In genomic region chr9:14993061-14993800, GRCh38 we compare ENCODE assay signal across 8 cellular contexts.
DNase-seq lines count a peak whose midpoint lies in the region; ATAC-seq and TF ChIP-seq lines count a peak whose summit lies in the region.

No MANE protein-coding gene starts in this region.

- H3K9me3 ChIP-seq in colonic mucosa = no peaks in the 10 kb centered on the region
- H3K9me3 ChIP-seq in skeletal muscle tissue (ENCODE audit: control insufficient read depth in 3 of 3, low read length in 3 of 3) = no peaks in the 10 kb centered on the region

- DNase-seq in Daoy (ENCODE audit: low read depth) = peak; percentile 77
- DNase-seq in NCI-H146 (lab: John Stamatoyannopoulos, UW) = peak; percentile 82
- no peak for DNase-seq in activated B cell treated with CpG ODN at 0.5 μM for 24 hours
- peak; percentile 84 for DNase-seq in colonic mucosa
- DNase-seq in iris pigment epithelial cell (ENCODE audit: low read depth) = peak; percentile 82

- peak overlapping the region in 1 of 2 donors; percentile 43 for H3K9ac ChIP-seq in colonic mucosa (ENCODE audit: low read depth in 2 of 2, low read length in 2 of 2)
- peak overlapping the region; percentile 75 to 81 (median 79) for H3K9ac ChIP-seq in skeletal muscle tissue (ENCODE audit: low read depth in 1 of 3, low read length in 3 of 3)

- TF ChIP-seq CTCF in activated B cell treated with CpG ODN at 0.5 μM for 24 hours (IDR thresholded peaks at IDR 0.05) (no peak), colonic mucosa (IDR thresholded peaks at IDR 0.05) (no peak)

- peak overlapping the region; percentile 16 for H3K4me3 Mint-ChIP-seq in activated B cell treated with CpG ODN at 0.5 μM for 24 hours

- H3K36me3 ChIP-seq in colonic mucosa (no peaks in the 10 kb centered on the region), skeletal muscle tissue (ENCODE audit: control insufficient read depth in 3 of 3, insufficient read depth in 3 of 3, low read length in 3 of 3) (no peaks in the 10 kb centered on the region)

- H3K4me3 ChIP-seq in colonic mucosa = peak overlapping the region; percentile 46
- H3K4me3 ChIP-seq in skeletal muscle tissue (ENCODE audit: low read length in 3 of 3) = peak overlapping the region; percentile 88 to 89 (median 88)

- POLR2A ChIA-PET in activated B cell treated with CpG ODN at 0.5 μM for 24 hours (lab: Charles Lee) = no interaction called here

- intact Hi-C loops in activated B cell treated with CpG ODN at 0.5 μM for 24 hours (cut with micrococcal nuclease) = no loop called here
- intact Hi-C loops in colonic mucosa (cut with DNase I) = loop anchor here (10.0 kb wide), 1 partner anchor 108 kb away; no protein-coding TSS in a partner anchor

- peaks cover 8% of the 10 kb centered on the region for H3K4me1 Mint-ChIP-seq in activated B cell treated with CpG ODN at 0.5 μM for 24 hours

- no peaks in the 10 kb centered on the region for H3K9me3 Mint-ChIP-seq in activated B cell treated with CpG ODN at 0.5 μM for 24 hours

- no peaks in the 10 kb centered on the region for H3K36me3 Mint-ChIP-seq in activated B cell treated with CpG ODN at 0.5 μM for 24 hours (ENCODE audit: low read depth)

- ATAC-seq in activated B cell treated with CpG ODN at 0.5 μM for 24 hours (ENCODE audit: low read depth) (no peak), GM18873 (IDR thresholded peaks at IDR 0.05; ENCODE audit: low FRiP score, unreplicated experiment) (no peak), GM19035 (IDR thresholded peaks at IDR 0.05; ENCODE audit: unreplicated experiment) (no peak)

- no peak overlapping the region for H3K27ac ChIP-seq in colonic mucosa
- peak overlapping the region; percentile 60 for H3K27ac ChIP-seq in skeletal muscle tissue (ENCODE audit: low read depth, low read length)

- H3K27ac Mint-ChIP-seq in activated B cell treated with CpG ODN at 0.5 μM for 24 hours = no peak overlapping the region

- H3K27me3 ChIP-seq in colonic mucosa (no peaks in the 10 kb centered on the region), skeletal muscle tissue (ENCODE audit: control insufficient read depth in 3 of 3, insufficient read depth in 3 of 3, low read length in 3 of 3) (no peaks in the 10 kb centered on the region)

- CTCF ChIA-PET in activated B cell treated with CpG ODN at 0.5 μM for 24 hours (lab: Charles Lee) = no interaction called here

- H3K27me3 Mint-ChIP-seq in activated B cell treated with CpG ODN at 0.5 μM for 24 hours = peaks cover 32% of the 10 kb centered on the region

- no peaks in the 10 kb centered on the region for H3K4me1 ChIP-seq in colonic mucosa
- H3K4me1 ChIP-seq in skeletal muscle tissue (ENCODE audit: control insufficient read depth in 3 of 3, insufficient read depth in 3 of 3, low read length in 3 of 3) = peaks cover 3 to 12% (median 4%) of the 10 kb centered on the region in 3 donors
